Comparison of ENCODE assay signal across 1 cellular context in the genomic region with DNA sequence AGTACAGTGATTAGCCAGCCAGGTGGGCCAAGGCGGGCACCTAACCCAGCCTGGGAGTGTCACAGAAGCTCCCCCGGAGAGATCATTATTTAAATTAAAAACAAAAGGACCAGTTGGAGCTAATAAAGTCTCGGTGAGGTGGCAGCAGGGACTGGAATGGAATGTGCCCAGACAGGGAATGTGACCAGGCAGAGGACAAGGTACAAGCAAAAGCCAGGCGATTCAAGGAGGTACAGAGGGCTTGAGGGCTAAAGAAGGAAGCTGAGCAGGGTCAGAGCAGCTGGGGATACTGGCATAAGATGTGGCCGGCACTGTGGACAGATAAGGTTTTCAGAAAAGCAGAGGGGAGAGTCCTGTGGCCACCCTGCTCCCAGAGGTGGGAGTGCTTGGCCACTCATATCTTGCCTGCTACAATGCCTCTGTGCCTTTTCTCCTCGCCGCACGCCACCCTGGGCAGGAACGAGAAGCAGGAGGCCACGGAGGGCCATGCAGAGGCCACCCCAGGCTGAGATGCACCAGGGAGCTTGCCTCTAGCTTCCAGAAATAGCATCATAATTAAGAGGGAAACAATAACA.
TF ChIP-seq lines count a peak whose summit lies in the region.

No MANE protein-coding gene starts in this region.

TF ChIP-seq in H1, 55 proteins besides CTCF, POLR2A, EP300 and RAD21:
- TF ChIP-seq EZH2 (IDR thresholded peaks at IDR 0.05; ENCODE audit: low read depth, low read length, severe bottlenecking) (no peak), SIRT6 (IDR thresholded peaks at IDR 0.05; ENCODE audit: low read length) (no peak), BRCA1 (IDR thresholded peaks at IDR 0.05; ENCODE audit: low read depth, low read length) (no peak), TCF12 (IDR thresholded peaks at IDR 0.05; ENCODE audit: low read depth, low read length) (no peak), CTBP2 (IDR thresholded peaks at IDR 0.05; ENCODE audit: borderline replicate concordance, insufficient read depth, insufficient read length, low read length) (no peak), BACH1 (IDR thresholded peaks at IDR 0.05; ENCODE audit: low read length) (no peak), KDM5A (IDR thresholded peaks at IDR 0.05; ENCODE audit: low read length) (no peak), CHD2 (IDR thresholded peaks at IDR 0.05; ENCODE audit: low read length) (no peak), TAF1 (IDR thresholded peaks at IDR 0.05; ENCODE audit: low read depth, low read length) (no peak), YY1 (IDR thresholded peaks at IDR 0.05; ENCODE audit: low read depth, low read length) (no peak), TEAD4 (IDR thresholded peaks at IDR 0.05; ENCODE audit: low read depth, low read length) (no peak), BCL11A (IDR thresholded peaks at IDR 0.05; ENCODE audit: low read depth in 2 of 2, low read length in 2 of 2) (no peak), POU5F1 (IDR thresholded peaks at IDR 0.05; ENCODE audit: low read depth, low read length) (no peak)
